In genomic region chr15:60594071-60594470, GRCh38 we compare ENCODE assay signal across 1 cellular context.
A peak's percentile ranks its signal among the peaks of the same experiment; 100 is the strongest.
TF ChIP-seq lines count a peak whose summit lies in the region.

No MANE protein-coding gene starts in this region.

TF ChIP-seq in H1, 55 proteins besides CTCF, POLR2A, EP300 and RAD21 (continued from another document):
- TF ChIP-seq USF2 (IDR thresholded peaks at IDR 0.05; ENCODE audit: low read length) (no peak), CHD1 (IDR thresholded peaks at IDR 0.05; ENCODE audit: low read depth, low read length) (no peak), KDM5A (IDR thresholded peaks at IDR 0.05; ENCODE audit: low read length) (no peak), ATF3 (IDR thresholded peaks at IDR 0.05; ENCODE audit: insufficient read depth, low read depth, low read length) (no peak), CREB1 (IDR thresholded peaks at IDR 0.05) (no peak), BCL11A (IDR thresholded peaks at IDR 0.05; ENCODE audit: low read depth in 2 of 2, low read length in 2 of 2) (no peak), CEBPB (IDR thresholded peaks at IDR 0.05; ENCODE audit: low read depth, low read length) (peak; percentile 58; the same call in 1 of the 2 replicates)
